6 cellular contexts compared by ENCODE assay signal in genomic region chr1:99115231-99115630, GRCh38.
"Had no signal": no experiment of that assay in that cellular context is flagged by ENCODE, and none has a peak within 500 bp of the region (broad histone marks: within the 10 kb centered on the region; RNA-seq: fewer than 3 reads in every experiment).

No MANE protein-coding gene starts in this region.

- DNase-seq: H9, HCEC 1CT, HFFc6, KBM-7 had no signal

- H3K27ac ChIP-seq: HL-60 had no signal

- H3K4me3 ChIP-seq: GM23338 had no signal
